Comparison of ENCODE assay signal across 8 cellular contexts in genomic region chr14:70909788-70910614, GRCh38. TPM values are rescaled to one million over a fixed set of nuclear protein-coding genes. Genes with fewer than 3 reads are reported as not detected.
DNase-seq lines count a peak whose midpoint lies in the region; ATAC-seq and TF ChIP-seq lines count a peak whose summit lies in the region.

No MANE protein-coding gene starts in this region.

- H3K36me3 Mint-ChIP-seq in activated naive CD8-positive, alpha-beta T cell treated with anti-CD3 and anti-CD28 coated beads, Interleukin-2, amount 10 ng/mL, durations not matched to agents 7 days and 5 days, result peaks cover 21% of the 10 kb centered on the region

- H3K36me3 ChIP-seq in BJ (ENCODE audit: control insufficient read depth, insufficient read depth, low read length) (no peaks in the 10 kb centered on the region), mesenchymal stem cell (ENCODE audit: control insufficient read depth in 1 of 2, insufficient read depth in 2 of 2, low read depth in 1 of 2, low read length in 2 of 2) (no peaks in the 10 kb centered on the region)

- H4K91ac ChIP-seq in mesenchymal stem cell (ENCODE audit: low read length), result no peak overlapping the region

- H3K9ac ChIP-seq in mesenchymal stem cell (ENCODE audit: low read length), result peak overlapping the region; percentile 92

- H3K9me3 Mint-ChIP-seq in activated naive CD8-positive, alpha-beta T cell treated with anti-CD3 and anti-CD28 coated beads, Interleukin-2, amount 10 ng/mL, durations not matched to agents 7 days and 5 days, result no peaks in the 10 kb centered on the region

- H2BK15ac ChIP-seq in mesenchymal stem cell (ENCODE audit: low read depth, poor library complexity, severe bottlenecking), result no peak overlapping the region

- peak overlapping the region; percentile 39 for H3K27ac Mint-ChIP-seq in activated naive CD8-positive, alpha-beta T cell treated with anti-CD3 and anti-CD28 coated beads, Interleukin-2, amount 10 ng/mL, durations not matched to agents 7 days and 5 days

- H2AK5ac ChIP-seq in mesenchymal stem cell (ENCODE audit: low read length, severe bottlenecking), result no peak overlapping the region

- H2BK12ac ChIP-seq in mesenchymal stem cell (ENCODE audit: low read length in 2 of 2), result no peak overlapping the region

- H4K8ac ChIP-seq in mesenchymal stem cell (ENCODE audit: low read length), result no peak overlapping the region

- no peak overlapping the region for H3K18ac ChIP-seq in mesenchymal stem cell (ENCODE audit: low read depth in 1 of 2, low read length in 2 of 2)

- no peak overlapping the region for H2BK120ac ChIP-seq in mesenchymal stem cell (ENCODE audit: low read depth, low read length)

- no peaks in the 10 kb centered on the region for H3K9me3 ChIP-seq in mesenchymal stem cell (ENCODE audit: control insufficient read depth, low read length)

- no peak overlapping the region for H3K23ac ChIP-seq in mesenchymal stem cell (ENCODE audit: low read length in 2 of 2)

- H3K14ac ChIP-seq in mesenchymal stem cell (ENCODE audit: low read length in 2 of 2), result no peak overlapping the region

- H3K4me2 ChIP-seq in mesenchymal stem cell (ENCODE audit: low read length, poor library complexity, severe bottlenecking), result peak overlapping the region; percentile 30

- peak overlapping the region; percentile 91; the same call in 1 of the 2 replicates for H3K4me3 ChIP-seq in BJ (ENCODE audit: low read depth, low read length)
- peak overlapping the region; percentile 65; the same call in 1 of the 2 replicates for H3K4me3 ChIP-seq in HFF-Myc (replicated peaks; ENCODE audit: low read depth, low read length)
- peak overlapping the region in 1 of 2 experiments; percentile 91 for H3K4me3 ChIP-seq in mesenchymal stem cell (ENCODE audit: insufficient read depth in 1 of 2, low read depth in 1 of 2, low read length in 2 of 2)

- H3K27me3 ChIP-seq in BJ (ENCODE audit: control insufficient read depth, insufficient read depth, low read length) (no peaks in the 10 kb centered on the region), mesenchymal stem cell (ENCODE audit: control insufficient read depth in 1 of 2, insufficient read depth in 1 of 2, low read length in 2 of 2) (no peaks in the 10 kb centered on the region)

- no peak overlapping the region for H2BK5ac ChIP-seq in mesenchymal stem cell (ENCODE audit: low read depth, low read length, poor library complexity, severe bottlenecking)

- ATAC-seq in activated naive CD8-positive, alpha-beta T cell treated with anti-CD3 and anti-CD28 coated beads, Interleukin-2, amount 10 ng/mL, durations not matched to agents 7 days and 5 days (ENCODE audit: low read depth), result no peak
- ATAC-seq in HG02973 (IDR thresholded peaks at IDR 0.05; ENCODE audit: unreplicated experiment) (no peak), GM19324 (IDR thresholded peaks at IDR 0.05; ENCODE audit: low FRiP score, unreplicated experiment) (no peak), HG02610 (IDR thresholded peaks at IDR 0.05; ENCODE audit: unreplicated experiment) (no peak)

- H3K27ac ChIP-seq in mesenchymal stem cell (ENCODE audit: low read length, poor library complexity, severe bottlenecking), result no peak overlapping the region

- H3K4me3 Mint-ChIP-seq in activated naive CD8-positive, alpha-beta T cell treated with anti-CD3 and anti-CD28 coated beads, Interleukin-2, amount 10 ng/mL, durations not matched to agents 7 days and 5 days, result peak overlapping the region; percentile 84

- intact Hi-C loops in posterior cingulate gyrus (cut with DNase I), result loop anchor here (5.0 kb wide), 2 partner anchors 47 to 88 kb away; no protein-coding TSS in a partner anchor

- WGBS in mesenchymal stem cell, result 88% methylated on average over 5 of the region's 10 CpGs

- no peak overlapping the region for H2AFZ ChIP-seq in mesenchymal stem cell (ENCODE audit: low read depth, low read length)

- peaks cover 39% of the 10 kb centered on the region for H3K4me1 Mint-ChIP-seq in activated naive CD8-positive, alpha-beta T cell treated with anti-CD3 and anti-CD28 coated beads, Interleukin-2, amount 10 ng/mL, durations not matched to agents 7 days and 5 days

- no peaks in the 10 kb centered on the region for H3K27me3 Mint-ChIP-seq in activated naive CD8-positive, alpha-beta T cell treated with anti-CD3 and anti-CD28 coated beads, Interleukin-2, amount 10 ng/mL, durations not matched to agents 7 days and 5 days

- CTCF ChIA-PET in BJ (lab: Yijun Ruan, JAX), result interaction anchor here (1.0 to 1.6 kb wide), 3 partner anchors 17 to 92 kb away, joined by 3 to 4 read pairs (median 4); no protein-coding TSS in a partner anchor

- no peak overlapping the region for H3K4ac ChIP-seq in mesenchymal stem cell (ENCODE audit: low read depth in 1 of 2, low read length in 2 of 2)

- H3K79me1 ChIP-seq in mesenchymal stem cell (replicated peaks; ENCODE audit: low read length, poor library complexity, severe bottlenecking), result no peaks in the 10 kb centered on the region

- POLR2A ChIA-PET in BJ (lab: Charles Lee), result no interaction called here
- POLR2A ChIA-PET in activated naive CD8-positive, alpha-beta T cell treated with anti-CD3 and anti-CD28 coated beads, Interleukin-2, amount 10 ng/mL, durations not matched to agents 7 days and 5 days (lab: Charles Lee), result interaction anchor here (0.6 to 8.0 kb wide), 2 partner anchors 8 to 25 kb away, joined by 3 to 132 read pairs; no protein-coding TSS in a partner anchor

- TF ChIP-seq CTCF in BJ (IDR thresholded peaks at IDR 0.05; ENCODE audit: insufficient read depth, low read depth, low read length) (no peak), HFF-Myc (IDR thresholded peaks at IDR 0.05; ENCODE audit: low read depth, low read length, missing control alignments) (no peak)

- H3K4me1 ChIP-seq in mesenchymal stem cell (ENCODE audit: control insufficient read depth, insufficient read depth, low read depth, low read length), result no peaks in the 10 kb centered on the region

- DNase-seq in BJ (ENCODE audit: low read depth), result no peak
- DNase-seq in HFF-Myc (ENCODE audit: extremely low read depth, low read depth), result no peak
- DNase-seq in activated naive CD8-positive, alpha-beta T cell treated with anti-CD3 and anti-CD28 coated beads, Interleukin-2, amount 10 ng/mL, durations not matched to agents 7 days and 5 days, result no peak
- peak; percentile 28 for DNase-seq in mesenchymal stem cell
- DNase-seq in posterior cingulate gyrus, result no peak

RNA-seq across cellular contexts. Expression of gene PCNX1, which starts 2.7 kb away (rescaled TPM):
- polyA plus RNA-seq in BJ (2011; rRNA removed), result 33.2 and 47.8 TPM in 2 replicates
- 110 and 125 TPM in 2 replicates for polyA minus RNA-seq in BJ (2011; rRNA and poly(A)+ RNA removed)
- 10 to 100 TPM; 80.0 to 93.0 TPM for total RNA-seq in activated naive CD8-positive, alpha-beta T cell treated with anti-CD3 and anti-CD28 coated beads, Interleukin-2, amount 10 ng/mL, durations not matched to agents 7 days and 5 days
- polyA plus RNA-seq in mesenchymal stem cell (2013, experiment 1 of 2), result 23.8 TPM
- polyA plus RNA-seq in mesenchymal stem cell (2013, experiment 2 of 2), result 22.4 TPM
